ENCODE assay signal across 21 cellular contexts in genomic region chr6:8789878-8790277, GRCh38.
DNase-seq lines count a peak whose midpoint lies in the region; ATAC-seq, FAIRE-seq and TF ChIP-seq lines count a peak whose summit lies in the region.
"Had no signal": no experiment of that assay in that cellular context is flagged by ENCODE, and none has a peak within 500 bp of the region (broad histone marks: within the 10 kb centered on the region; RNA-seq: fewer than 3 reads in every experiment).

No MANE protein-coding gene starts in this region.

- H3K4me1 Mint-ChIP-seq in GM23338 = no peaks in the 10 kb centered on the region
- no peaks in the 10 kb centered on the region; the same call in 1 of the 2 replicates for H3K4me1 Mint-ChIP-seq in WTC11
- peaks cover 8% of the 10 kb centered on the region for H3K4me1 Mint-ChIP-seq in mesothelial cell of epicardium
- H3K4me1 Mint-ChIP-seq: B cell had no signal

- H2BK5ac ChIP-seq in H1 (ENCODE audit: low read depth, low read length) = no peak overlapping the region

- no peak overlapping the region for H4K8ac ChIP-seq in H1 (ENCODE audit: extremely low read depth, insufficient read depth, low read length)

- FAIRE-seq in H1 (lab: Jason Lieb, UNC) = no peak
- FAIRE-seq: A549, D721Med, G401.6, GM12891, GM19239 had no signal

- H3K4me3 Mint-ChIP-seq in GM23338 (no peak overlapping the region), WTC11 (no peak overlapping the region), mesothelial cell of epicardium (no peak overlapping the region)
- H3K4me3 Mint-ChIP-seq: B cell; CD4-positive, alpha-beta T cell; CD8-positive, alpha-beta T cell had no signal

- no peak overlapping the region for H3K23ac ChIP-seq in H1 (ENCODE audit: insufficient read length)

- CTCF ChIA-PET in WTC11 (lab: Charles Lee) = no interaction called here
- CTCF ChIA-PET in H1 (lab: Charles Lee; ENCODE audit: partially characterized antibody) = interaction anchor here (0.7 kb wide), 1 partner anchor 95 kb away, joined by 3 read pairs; no protein-coding TSS in a partner anchor

- 100% methylated on average over 2 of the region's 2 CpGs; no CpG with 5 or more reads in 1 of the 2 experiments for WGBS in H1 (ENCODE audit: extremely low coverage in 1 of 2, insufficient coverage in 1 of 2, insufficient read length in 1 of 2, insufficient replicate concordance in 2 of 2, low coverage in 1 of 2, low lambda C conversion rate in 2 of 2, missing lambda C conversion rate in 1 of 2), 2 experiments

- H3K4me3 ChIP-seq in GM23338 = no peak overlapping the region
- no peak overlapping the region for H3K4me3 ChIP-seq in H1 (ENCODE audit: extremely low read depth in 1 of 4, insufficient read depth in 2 of 4, low read depth in 3 of 4, low read length in 4 of 4)
- H3K4me3 ChIP-seq: A549; BLaER1 treated with 17β-estradiol and CSF1 and Interleukin-3, amounts not matched to agents 10 nM and 100 nM had no signal

- no peak overlapping the region for H3K56ac ChIP-seq in H1 (replicated peaks; ENCODE audit: insufficient read length, low read depth, low read length)

- H2AFZ ChIP-seq in GM23338 (peak overlapping the region; percentile 90; the same call in 1 of the 2 replicates), H1 (ENCODE audit: low read length) (no peak overlapping the region)

- H4K91ac ChIP-seq in H1 (replicated peaks; ENCODE audit: insufficient read length, low read length) = no peak overlapping the region

- no peaks in the 10 kb centered on the region for H3K9me2 ChIP-seq in GM23338 (ENCODE audit: insufficient read depth)

- no peaks in the 10 kb centered on the region for H3K79me2 ChIP-seq in GM23338 (replicated peaks; ENCODE audit: insufficient read depth)
- no peaks in the 10 kb centered on the region for H3K79me2 ChIP-seq in H1 (ENCODE audit: control insufficient read depth in 1 of 2, insufficient read depth in 2 of 2, low read length in 2 of 2)

- no peaks in the 10 kb centered on the region for H3K27me3 ChIP-seq in GM23338 (ENCODE audit: insufficient read depth)
- H3K27me3 ChIP-seq in H1 (replicated peaks in 1 of 4; ENCODE audit: control insufficient read depth in 3 of 4, extremely low read depth in 1 of 4, insufficient read depth in 3 of 4, low read length in 3 of 4) = no peaks in the 10 kb centered on the region
- H3K27me3 ChIP-seq: BLaER1 treated with 17β-estradiol and CSF1 and Interleukin-3, amounts not matched to agents 10 nM and 100 nM had no signal

- TF ChIP-seq RAD21 in H1 (IDR thresholded peaks at IDR 0.05 in 1 of 2, conservative IDR thresholded peaks at IDR 0.05 in 1 of 2; ENCODE audit: low read depth in 2 of 2, low read length in 2 of 2) = no peak

- no peaks in the 10 kb centered on the region for H3K23me2 ChIP-seq in H1 (ENCODE audit: low read depth, low read length)

- no peaks in the 10 kb centered on the region for H4K20me1 ChIP-seq in GM23338 (replicated peaks; ENCODE audit: insufficient read depth)
- H4K20me1 ChIP-seq in H1 (replicated peaks in 1 of 2; ENCODE audit: control insufficient read depth in 1 of 2, insufficient read depth in 2 of 2, low read length in 2 of 2) = no peaks in the 10 kb centered on the region
- H4K20me1 ChIP-seq: BLaER1 treated with 17β-estradiol and CSF1 and Interleukin-3, amounts not matched to agents 10 nM and 100 nM had no signal

- no peak overlapping the region for H2BK120ac ChIP-seq in H1 (replicated peaks; ENCODE audit: low read depth, low read length)

- no peak for TF ChIP-seq EP300 in H1 (IDR thresholded peaks at IDR 0.05; ENCODE audit: borderline replicate concordance in 1 of 2, low read depth in 2 of 2, low read length in 2 of 2)

- H3K14ac ChIP-seq in H1 (ENCODE audit: insufficient read length) = no peak overlapping the region

- H3K27ac Mint-ChIP-seq in GM23338 (no peak overlapping the region), WTC11 (no peak overlapping the region), mesothelial cell of epicardium (no peak overlapping the region)
- H3K27ac Mint-ChIP-seq: B cell; CD4-positive, alpha-beta T cell; CD8-positive, alpha-beta T cell had no signal

- POLR2A ChIA-PET in WTC11 (lab: Charles Lee) (no interaction called here), H1 (lab: Charles Lee; ENCODE audit: partially characterized antibody) (no interaction called here)

- no peak overlapping the region for H2BK20ac ChIP-seq in H1 (ENCODE audit: low read length)

- no peaks in the 10 kb centered on the region for H3K4me1 ChIP-seq in GM23338 (ENCODE audit: insufficient read depth)
- H3K4me1 ChIP-seq in H1 (replicated peaks in 1 of 4; ENCODE audit: control insufficient read depth in 3 of 4, insufficient read depth in 4 of 4, low read length in 3 of 4) = no peaks in the 10 kb centered on the region
- H3K4me1 ChIP-seq: A549; BLaER1 treated with 17β-estradiol and CSF1 and Interleukin-3, amounts not matched to agents 10 nM and 100 nM; Caco-2 had no signal

- H3K36me3 Mint-ChIP-seq in GM23338 (ENCODE audit: low read depth) (no peaks in the 10 kb centered on the region), WTC11 (no peaks in the 10 kb centered on the region), mesothelial cell of epicardium (no peaks in the 10 kb centered on the region)
- H3K36me3 Mint-ChIP-seq: CD8-positive, alpha-beta T cell had no signal

- H3K9me3 Mint-ChIP-seq in GM23338 (no peaks in the 10 kb centered on the region), WTC11 (peaks cover 6% of the 10 kb centered on the region; the same call in 1 of the 2 replicates), mesothelial cell of epicardium (no peaks in the 10 kb centered on the region)
- H3K9me3 Mint-ChIP-seq: CD8-positive, alpha-beta T cell had no signal

- no peak overlapping the region for H3K27ac ChIP-seq in GM23338 (ENCODE audit: low read depth)
- no peak overlapping the region for H3K27ac ChIP-seq in H1 (ENCODE audit: low read depth, low read length)
- H3K27ac ChIP-seq: 22Rv1; A549; BLaER1 treated with 17β-estradiol and CSF1 and Interleukin-3, amounts not matched to agents 10 nM and 100 nM; C4-2B had no signal

- H2BK15ac ChIP-seq in H1 (ENCODE audit: low read length) = no peak overlapping the region

- no peak overlapping the region for H3K4ac ChIP-seq in H1 (replicated peaks; ENCODE audit: insufficient read length, low read depth, low read length)

- no peak overlapping the region for H3K18ac ChIP-seq in H1 (ENCODE audit: extremely low read depth, low read length)

- ATAC-seq in GM23338 (no peak), WTC11 (no peak)
- ATAC-seq: A549; CD8-positive, alpha-beta T cell had no signal

- no peaks in the 10 kb centered on the region for H3K9me3 ChIP-seq in H1 (ENCODE audit: insufficient read depth in 2 of 2, low read depth in 1 of 2, low read length in 1 of 2)
- H3K9me3 ChIP-seq: A549; BLaER1 treated with 17β-estradiol and CSF1 and Interleukin-3, amounts not matched to agents 10 nM and 100 nM; Caco-2 had no signal

- H2AK5ac ChIP-seq in H1 (ENCODE audit: low read depth, low read length) = no peak overlapping the region

- no peaks in the 10 kb centered on the region for H3K27me3 Mint-ChIP-seq in GM23338 (ENCODE audit: insufficient read depth, low read depth, poor library complexity)
- no peaks in the 10 kb centered on the region; the same call in 1 of the 2 replicates for H3K27me3 Mint-ChIP-seq in WTC11 (ENCODE audit: low read depth)
- no peaks in the 10 kb centered on the region for H3K27me3 Mint-ChIP-seq in mesothelial cell of epicardium (ENCODE audit: low read depth)
- H3K27me3 Mint-ChIP-seq: B cell; CD4-positive, alpha-beta T cell had no signal

- H3K4me2 ChIP-seq in GM23338 (no peak overlapping the region), H1 (ENCODE audit: insufficient read depth in 1 of 2, low read depth in 2 of 2, low read length in 2 of 2) (no peak overlapping the region)
- H3K4me2 ChIP-seq: A549; BLaER1 treated with 17β-estradiol and CSF1 and Interleukin-3, amounts not matched to agents 10 nM and 100 nM had no signal

- TF ChIP-seq CTCF in GM23338 (conservative IDR thresholded peaks at IDR 0.05; ENCODE audit: low read depth in 2 of 2) = no peak
- TF ChIP-seq CTCF in WTC11 (IDR thresholded peaks at IDR 0.05) = no peak
- TF ChIP-seq CTCF in H1 (IDR thresholded peaks at IDR 0.05; ENCODE audit: control extremely low read depth in 1 of 3, insufficient read depth in 1 of 3, low read depth in 1 of 3, low read length in 3 of 3) = no peak
- no peak for TF ChIP-seq CTCF in mesothelial cell of epicardium (IDR thresholded peaks at IDR 0.05; ENCODE audit: unreplicated experiment)

- H3F3A ChIP-seq in GM23338 (replicated peaks; ENCODE audit: low read depth) = no peaks in the 10 kb centered on the region

- DNase-seq in GM23338 (ENCODE audit: low spot score) (no peak), WTC11 (ENCODE audit: low spot score) (no peak), H1 (ENCODE audit: low read depth in 1 of 2, low spot score in 2 of 2) (no peak), RPMI8226 (no peak), mesothelial cell of epicardium (ENCODE audit: low spot score in 2 of 2, unreplicated experiment in 2 of 2) (no peak)
- DNase-seq: AML-193; Caco-2; Calu3; CD4-positive, alpha-beta T cell; CD8-positive, alpha-beta T cell; DMS79 treated with DMSO at 0.1 percent for 48 hours; GF-D8 had no signal

- no peaks in the 10 kb centered on the region for H3K79me1 ChIP-seq in H1 (ENCODE audit: low read depth, low read length)

- H4K5ac ChIP-seq in H1 (ENCODE audit: insufficient read length, low read depth, low read length) = no peak overlapping the region

- H3K9ac ChIP-seq in H1 (replicated peaks in 1 of 4; ENCODE audit: extremely low read depth in 1 of 4, low read depth in 3 of 4, low read length in 3 of 4) = no peak overlapping the region
- H3K9ac ChIP-seq: BLaER1 treated with 17β-estradiol and CSF1 and Interleukin-3, amounts not matched to agents 10 nM and 100 nM had no signal

- no peak overlapping the region for H2BK12ac ChIP-seq in H1 (ENCODE audit: low read depth, low read length)

- H3K36me3 ChIP-seq in GM23338 (ENCODE audit: insufficient read depth) (no peaks in the 10 kb centered on the region), H1 (ENCODE audit: control insufficient read depth in 2 of 4, insufficient read depth in 4 of 4, low read length in 3 of 4) (no peaks in the 10 kb centered on the region)
- H3K36me3 ChIP-seq: BLaER1 treated with 17β-estradiol and CSF1 and Interleukin-3, amounts not matched to agents 10 nM and 100 nM had no signal

- no peak for TF ChIP-seq POLR2A in H1 (IDR thresholded peaks at IDR 0.05; ENCODE audit: control extremely low read depth in 1 of 2, low read depth in 2 of 2, low read length in 2 of 2)

TF ChIP-seq in GM23338, 12 proteins besides CTCF, POLR2A, EP300 and RAD21 (continues in another document):
- no peak for TF ChIP-seq NANOG (IDR thresholded peaks at IDR 0.05; ENCODE audit: borderline replicate concordance)
- TF ChIP-seq STAT1 (IDR thresholded peaks at IDR 0.05; ENCODE audit: unreplicated experiment) = no peak
- TF ChIP-seq EZH2phosphoT487 (IDR thresholded peaks at IDR 0.05; ENCODE audit: unreplicated experiment) = no peak

TF ChIP-seq in H1, 55 proteins besides CTCF, POLR2A, EP300 and RAD21 (continues in another document):
- TF ChIP-seq BCL11A (IDR thresholded peaks at IDR 0.05; ENCODE audit: low read depth in 2 of 2, low read length in 2 of 2) (no peak), SIN3A (conservative IDR thresholded peaks at IDR 0.05 in 1 of 2, IDR thresholded peaks at IDR 0.05 in 1 of 2; ENCODE audit: low read depth in 1 of 2, low read length in 2 of 2) (no peak)
- TF ChIP-seq, protein P1, sequence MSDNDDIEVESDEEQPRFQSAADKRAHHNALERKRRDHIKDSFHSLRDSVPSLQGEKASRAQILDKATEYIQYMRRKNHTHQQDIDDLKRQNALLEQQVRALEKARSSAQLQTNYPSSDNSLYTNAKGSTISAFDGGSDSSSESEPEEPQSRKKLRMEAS (IDR thresholded peaks at IDR 0.05) = no peak
